In the genomic region with DNA sequence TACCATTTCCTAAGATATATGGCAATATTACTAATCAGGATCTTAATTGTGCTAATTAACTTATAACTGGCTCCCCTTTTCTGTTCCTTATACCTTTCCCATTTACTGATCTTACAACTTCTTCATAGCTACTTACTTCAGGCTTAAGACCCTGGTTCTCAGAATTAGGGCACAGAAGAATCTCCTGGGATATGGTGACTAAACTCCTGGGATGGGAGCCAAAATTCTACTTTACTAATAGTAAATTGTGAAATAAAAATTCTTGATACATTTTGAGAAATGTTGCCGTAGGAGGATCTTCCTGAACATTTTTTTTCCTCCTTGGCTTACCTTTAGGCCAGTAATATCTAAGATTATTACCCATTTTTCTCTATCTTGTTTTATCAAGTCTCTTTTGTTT, we compare ENCODE assay signal across 19 cellular contexts.
DNase-seq lines count a peak whose midpoint lies in the region; ATAC-seq, FAIRE-seq and TF ChIP-seq lines count a peak whose summit lies in the region.
"Had no signal": no experiment of that assay in that cellular context is flagged by ENCODE, and none has a peak within 500 bp of the region (broad histone marks: within the 10 kb centered on the region; RNA-seq: fewer than 3 reads in every experiment).

No MANE protein-coding gene starts in this region.

- ATAC-seq in omental fat pad (ENCODE audit: low FRiP score) (peak; percentile 88), Right ventricle myocardium inferior (no peak)
- ATAC-seq: naive thymus-derived CD8-positive, alpha-beta T cell had no signal

- POLR2A ChIA-PET in endothelial cell of umbilical vein (lab: Charles Lee): no interaction called here

- TF ChIP-seq CTCF in endothelial cell of umbilical vein (IDR thresholded peaks at IDR 0.05; ENCODE audit: extremely low read depth in 1 of 2, insufficient read depth in 1 of 2, low read depth in 1 of 2, low read length in 2 of 2): no peak
- TF ChIP-seq CTCF in omental fat pad (IDR thresholded peaks at IDR 0.05): no peak
- no peak for TF ChIP-seq CTCF in CD14-positive monocyte (IDR thresholded peaks at IDR 0.05)

- H3K9me3 Mint-ChIP-seq in CD14-positive monocyte: no peaks in the 10 kb centered on the region

- BruUV-seq in endothelial cell of umbilical vein (replicated peaks; lab: Mats Ljungman, UMichigan): no TSS peak

- CTCF ChIA-PET in endothelial cell of umbilical vein (lab: Charles Lee): no interaction called here

- TF ChIP-seq POLR2A in endothelial cell of umbilical vein (IDR thresholded peaks at IDR 0.05; ENCODE audit: low read depth, low read length): no peak

- no peak overlapping the region for H3K4me3 ChIP-seq in endothelial cell of umbilical vein (replicated peaks in 1 of 3; ENCODE audit: insufficient read depth in 1 of 3, low read depth in 1 of 3, low read length in 3 of 3)
- H3K4me3 ChIP-seq: BLaER1 treated with 17β-estradiol and CSF1 and Interleukin-3, amounts not matched to agents 10 nM and 100 nM; SJCRH30; thyroid gland had no signal

- DNase-seq in GM04503 (ENCODE audit: low read depth) (peak; percentile 1), RPMI7951 (ENCODE audit: low read depth) (peak; percentile 2), endothelial cell of umbilical vein (ENCODE audit: low read depth, low spot score) (peak; percentile 3), omental fat pad (ENCODE audit: low spot score) (no peak), AML-193 (lab: John Stamatoyannopoulos, UW) (no peak), substantia nigra (lab: John Stamatoyannopoulos, UW) (no peak), CD14-positive monocyte (ENCODE audit: low spot score) (no peak), Right ventricle myocardium inferior (ENCODE audit: missing footprints) (no peak)
- DNase-seq: activated CD4-positive, alpha-beta memory T cell treated with anti-CD3 and anti-CD28 coated beads, Interleukin-2, amount 10 ng/mL, durations not matched to agents 7 days and 5 days; activated effector memory CD4-positive, alpha-beta T cell treated with Interleukin-2 at 50 U/mL for 16 hours; central memory CD4-positive, alpha-beta T cell; DMS79; naive thymus-derived CD8-positive, alpha-beta T cell; NK-92 treated with Interleukin-12 subunit alpha and Interleukin-12 subunit beta, amount 100 ng/mL, for 24 hours; stimulated activated CD4-positive, alpha-beta T cell treated with anti-CD3 and anti-CD28 coated beads, Interleukin-2, amount 100 ng/mL, for 24 hours; thyroid gland had no signal

- no peak overlapping the region for H3K27ac Mint-ChIP-seq in CD14-positive monocyte
- H3K27ac Mint-ChIP-seq: activated CD4-positive, alpha-beta memory T cell treated with anti-CD3 and anti-CD28 coated beads, Interleukin-2, amount 10 ng/mL, durations not matched to agents 7 days and 5 days; naive thymus-derived CD8-positive, alpha-beta T cell had no signal

- H3K27ac ChIP-seq in endothelial cell of umbilical vein (ENCODE audit: insufficient read depth, low read depth, low read length) (no peak overlapping the region), substantia nigra (ENCODE audit: low read depth, low read length, poor library complexity, severe bottlenecking) (no peak overlapping the region)
- H3K27ac ChIP-seq: BLaER1 treated with 17β-estradiol and CSF1 and Interleukin-3, amounts not matched to agents 10 nM and 100 nM; SJCRH30; thyroid gland had no signal

- H3K9ac ChIP-seq in endothelial cell of umbilical vein (replicated peaks; ENCODE audit: extremely low read depth, insufficient read depth, low read length): no peak overlapping the region
- H3K9ac ChIP-seq: BLaER1 treated with 17β-estradiol and CSF1 and Interleukin-3, amounts not matched to agents 10 nM and 100 nM had no signal

- H4K20me1 ChIP-seq in endothelial cell of umbilical vein (replicated peaks; ENCODE audit: control insufficient read depth, extremely low read depth, insufficient read depth, low read length): no peaks in the 10 kb centered on the region
- H4K20me1 ChIP-seq: BLaER1 treated with 17β-estradiol and CSF1 and Interleukin-3, amounts not matched to agents 10 nM and 100 nM had no signal

- H2AFZ ChIP-seq in endothelial cell of umbilical vein (ENCODE audit: low read depth, low read length): no peak overlapping the region

- H3K27me3 Mint-ChIP-seq in CD14-positive monocyte (ENCODE audit: low read depth in 3 of 3): no peaks in the 10 kb centered on the region
- H3K27me3 Mint-ChIP-seq: activated CD4-positive, alpha-beta memory T cell treated with anti-CD3 and anti-CD28 coated beads, Interleukin-2, amount 10 ng/mL, durations not matched to agents 7 days and 5 days; naive thymus-derived CD8-positive, alpha-beta T cell had no signal

- H3K9me3 ChIP-seq in endothelial cell of umbilical vein (replicated peaks; ENCODE audit: control insufficient read depth, insufficient read depth, low read length): no peaks in the 10 kb centered on the region
- H3K9me3 ChIP-seq: SJCRH30, thyroid gland had no signal

- H3K27me3 ChIP-seq in endothelial cell of umbilical vein (ENCODE audit: control insufficient read depth in 2 of 2, insufficient read depth in 2 of 2, low read length in 2 of 2): no peaks in the 10 kb centered on the region
- H3K27me3 ChIP-seq: BLaER1 treated with 17β-estradiol and CSF1 and Interleukin-3, amounts not matched to agents 10 nM and 100 nM; SJCRH30; thyroid gland had no signal

- no peaks in the 10 kb centered on the region for H3K36me3 ChIP-seq in endothelial cell of umbilical vein (ENCODE audit: control insufficient read depth in 2 of 2, extremely low read depth in 1 of 2, insufficient read depth in 2 of 2, low read length in 2 of 2)
- H3K36me3 ChIP-seq: BLaER1 treated with 17β-estradiol and CSF1 and Interleukin-3, amounts not matched to agents 10 nM and 100 nM; SJCRH30; thyroid gland had no signal

- intact Hi-C loops in endothelial cell of umbilical vein (cut with micrococcal nuclease): no loop called here
- intact Hi-C loops in CD14-positive monocyte (cut with micrococcal nuclease): no loop called here
- intact Hi-C loops in Right ventricle myocardium inferior (cut with DNase I): no loop called here

- H3K4me1 Mint-ChIP-seq in CD14-positive monocyte: no peaks in the 10 kb centered on the region
- H3K4me1 Mint-ChIP-seq: activated CD4-positive, alpha-beta memory T cell treated with anti-CD3 and anti-CD28 coated beads, Interleukin-2, amount 10 ng/mL, durations not matched to agents 7 days and 5 days; naive thymus-derived CD8-positive, alpha-beta T cell had no signal

- no peak overlapping the region for H3K4me3 Mint-ChIP-seq in CD14-positive monocyte
- H3K4me3 Mint-ChIP-seq: activated CD4-positive, alpha-beta memory T cell treated with anti-CD3 and anti-CD28 coated beads, Interleukin-2, amount 10 ng/mL, durations not matched to agents 7 days and 5 days; naive thymus-derived CD8-positive, alpha-beta T cell had no signal

- dilution Hi-C loops in endothelial cell of umbilical vein (cut with MboI; ENCODE audit: extremely low pct_ligation_motif_present, low sequenced_read_pairs): no loop called here

- H3K4me1 ChIP-seq in endothelial cell of umbilical vein (ENCODE audit: control insufficient read depth, extremely low read depth, insufficient read depth, low read length): no peaks in the 10 kb centered on the region
- H3K4me1 ChIP-seq: BLaER1 treated with 17β-estradiol and CSF1 and Interleukin-3, amounts not matched to agents 10 nM and 100 nM; SJCRH30; thyroid gland had no signal

- FAIRE-seq in endothelial cell of umbilical vein (lab: Jason Lieb, UNC): no peak
- FAIRE-seq: endometrium had no signal

- H3K9me1 ChIP-seq in endothelial cell of umbilical vein (replicated peaks; ENCODE audit: control insufficient read depth, extremely low read depth, insufficient read depth, low read length): no peaks in the 10 kb centered on the region

- H3K36me3 Mint-ChIP-seq in CD14-positive monocyte: no peaks in the 10 kb centered on the region
- H3K36me3 Mint-ChIP-seq: naive thymus-derived CD8-positive, alpha-beta T cell had no signal

- no peak overlapping the region for H3K4me2 ChIP-seq in endothelial cell of umbilical vein (ENCODE audit: insufficient read depth, low read length)
- H3K4me2 ChIP-seq: BLaER1 treated with 17β-estradiol and CSF1 and Interleukin-3, amounts not matched to agents 10 nM and 100 nM had no signal

- H3K79me2 ChIP-seq in endothelial cell of umbilical vein (ENCODE audit: control insufficient read depth, insufficient read depth, low read length): no peaks in the 10 kb centered on the region

TF ChIP-seq in endothelial cell of umbilical vein, 7 proteins besides CTCF, POLR2A, EP300 and RAD21:
- TF ChIP-seq MYC (IDR thresholded peaks at IDR 0.05; ENCODE audit: low read depth, low read length): no peak
- TF ChIP-seq POLR2AphosphoS5 (IDR thresholded peaks at IDR 0.05; ENCODE audit: insufficient read depth, low read depth, low read length): no peak
- no peak for TF ChIP-seq FOS (IDR thresholded peaks at IDR 0.05; ENCODE audit: borderline replicate concordance, insufficient read depth, low read length)
- TF ChIP-seq GATA2 (IDR thresholded peaks at IDR 0.05; ENCODE audit: insufficient read depth, insufficient read length, low read depth, low read length): no peak
- TF ChIP-seq, protein P1, sequence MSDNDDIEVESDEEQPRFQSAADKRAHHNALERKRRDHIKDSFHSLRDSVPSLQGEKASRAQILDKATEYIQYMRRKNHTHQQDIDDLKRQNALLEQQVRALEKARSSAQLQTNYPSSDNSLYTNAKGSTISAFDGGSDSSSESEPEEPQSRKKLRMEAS (IDR thresholded peaks at IDR 0.05; ENCODE audit: insufficient read depth, insufficient read length): no peak
- no peak for TF ChIP-seq JUN (IDR thresholded peaks at IDR 0.05; ENCODE audit: borderline replicate concordance, insufficient read depth, insufficient read length, low read depth)
- no peak for TF ChIP-seq EZH2 (IDR thresholded peaks at IDR 0.05; ENCODE audit: borderline replicate concordance, low read depth, low read length, severe bottlenecking)
TF ChIP-seq in endothelial cell of umbilical vein: peak in this region for 0.

Comparison
In these comparisons a context has a peak if more than half of its experiments do, and no peak if none do; other contexts are left out.
1. DNase-seq: peak in GM04503 (single experiment), RPMI7951 (single experiment) and endothelial cell of umbilical vein (single experiment); none in omental fat pad (single experiment), AML-193 (0 of 2), substantia nigra (0 of 49), CD14-positive monocyte (single experiment) and Right ventricle myocardium inferior (single experiment).